ENCODE assay signal across 1 cellular context in the genomic region with DNA sequence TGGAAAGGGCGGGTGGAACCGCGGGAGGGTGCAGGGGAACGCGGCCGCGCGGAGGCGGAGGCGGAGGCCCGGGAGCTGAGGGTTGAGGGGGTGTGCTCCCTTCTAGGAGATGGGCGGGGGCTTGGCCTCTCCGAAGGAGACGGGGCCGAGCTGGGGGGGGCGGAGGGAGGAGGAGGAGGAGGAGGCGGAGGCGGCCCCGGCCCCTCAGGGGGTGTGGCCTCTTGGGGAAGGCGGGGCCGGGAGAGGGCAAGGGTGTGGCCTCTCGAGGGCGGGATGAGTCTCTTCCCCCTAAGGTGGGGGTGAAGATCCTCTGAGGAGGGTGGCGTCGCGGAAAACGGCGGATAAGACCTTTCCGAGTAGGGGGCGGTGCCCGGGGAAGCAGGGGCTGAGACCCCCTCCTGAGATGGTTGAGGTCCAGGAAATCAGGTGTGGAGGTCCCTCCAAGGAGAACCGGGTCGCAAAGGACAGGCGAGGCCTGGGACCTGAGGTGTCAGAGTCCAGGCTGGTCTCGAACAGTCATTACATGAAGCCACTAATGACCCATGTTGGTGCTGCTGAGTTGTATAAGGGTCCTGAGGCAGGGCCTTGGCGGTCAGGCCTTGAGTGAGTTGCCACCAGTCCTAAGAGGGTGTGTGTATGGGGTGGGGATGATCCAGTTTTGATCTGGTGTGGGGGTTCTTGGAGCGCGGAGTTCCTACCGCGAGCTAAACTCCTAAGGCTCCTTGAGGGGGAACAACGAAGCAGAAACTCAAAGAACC.
TF ChIP-seq lines count a peak whose summit lies in the region.

No MANE protein-coding gene starts in this region.

TF ChIP-seq in SK-N-SH treated with all-trans-retinoic acid at 6 μM for 48 hours, 23 proteins besides CTCF, POLR2A, EP300 and RAD21 (continued from another document):
- TF ChIP-seq, protein P1, sequence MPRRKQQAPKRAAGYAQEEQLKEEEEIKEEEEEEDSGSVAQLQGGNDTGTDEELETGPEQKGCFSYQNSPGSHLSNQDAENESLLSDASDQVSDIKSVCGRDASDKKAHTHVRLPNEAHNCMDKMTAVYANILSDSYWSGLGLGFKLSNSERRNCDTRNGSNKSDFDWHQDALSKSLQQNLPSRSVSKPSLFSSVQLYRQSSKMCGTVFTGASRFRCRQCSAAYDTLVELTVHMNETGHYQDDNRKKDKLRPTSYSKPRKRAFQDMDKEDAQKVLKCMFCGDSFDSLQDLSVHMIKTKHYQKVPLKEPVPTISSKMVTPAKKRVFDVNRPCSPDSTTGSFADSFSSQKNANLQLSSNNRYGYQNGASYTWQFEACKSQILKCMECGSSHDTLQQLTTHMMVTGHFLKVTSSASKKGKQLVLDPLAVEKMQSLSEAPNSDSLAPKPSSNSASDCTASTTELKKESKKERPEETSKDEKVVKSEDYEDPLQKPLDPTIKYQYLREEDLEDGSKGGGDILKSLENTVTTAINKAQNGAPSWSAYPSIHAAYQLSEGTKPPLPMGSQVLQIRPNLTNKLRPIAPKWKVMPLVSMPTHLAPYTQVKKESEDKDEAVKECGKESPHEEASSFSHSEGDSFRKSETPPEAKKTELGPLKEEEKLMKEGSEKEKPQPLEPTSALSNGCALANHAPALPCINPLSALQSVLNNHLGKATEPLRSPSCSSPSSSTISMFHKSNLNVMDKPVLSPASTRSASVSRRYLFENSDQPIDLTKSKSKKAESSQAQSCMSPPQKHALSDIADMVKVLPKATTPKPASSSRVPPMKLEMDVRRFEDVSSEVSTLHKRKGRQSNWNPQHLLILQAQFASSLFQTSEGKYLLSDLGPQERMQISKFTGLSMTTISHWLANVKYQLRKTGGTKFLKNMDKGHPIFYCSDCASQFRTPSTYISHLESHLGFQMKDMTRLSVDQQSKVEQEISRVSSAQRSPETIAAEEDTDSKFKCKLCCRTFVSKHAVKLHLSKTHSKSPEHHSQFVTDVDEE (CRISPR knock-in tag; IDR thresholded peaks at IDR 0.05) = no peak
- TF ChIP-seq ESRRG (CRISPR knock-in tag; IDR thresholded peaks at IDR 0.05) = no peak
- TF ChIP-seq ARNTL (CRISPR knock-in tag; IDR thresholded peaks at IDR 0.05; ENCODE audit: borderline replicate concordance, low read depth) = no peak
- TF ChIP-seq ZFP30 (CRISPR knock-in tag; IDR thresholded peaks at IDR 0.05) = no peak
